ENCODE assay signal across 8 cellular contexts in the genomic region with DNA sequence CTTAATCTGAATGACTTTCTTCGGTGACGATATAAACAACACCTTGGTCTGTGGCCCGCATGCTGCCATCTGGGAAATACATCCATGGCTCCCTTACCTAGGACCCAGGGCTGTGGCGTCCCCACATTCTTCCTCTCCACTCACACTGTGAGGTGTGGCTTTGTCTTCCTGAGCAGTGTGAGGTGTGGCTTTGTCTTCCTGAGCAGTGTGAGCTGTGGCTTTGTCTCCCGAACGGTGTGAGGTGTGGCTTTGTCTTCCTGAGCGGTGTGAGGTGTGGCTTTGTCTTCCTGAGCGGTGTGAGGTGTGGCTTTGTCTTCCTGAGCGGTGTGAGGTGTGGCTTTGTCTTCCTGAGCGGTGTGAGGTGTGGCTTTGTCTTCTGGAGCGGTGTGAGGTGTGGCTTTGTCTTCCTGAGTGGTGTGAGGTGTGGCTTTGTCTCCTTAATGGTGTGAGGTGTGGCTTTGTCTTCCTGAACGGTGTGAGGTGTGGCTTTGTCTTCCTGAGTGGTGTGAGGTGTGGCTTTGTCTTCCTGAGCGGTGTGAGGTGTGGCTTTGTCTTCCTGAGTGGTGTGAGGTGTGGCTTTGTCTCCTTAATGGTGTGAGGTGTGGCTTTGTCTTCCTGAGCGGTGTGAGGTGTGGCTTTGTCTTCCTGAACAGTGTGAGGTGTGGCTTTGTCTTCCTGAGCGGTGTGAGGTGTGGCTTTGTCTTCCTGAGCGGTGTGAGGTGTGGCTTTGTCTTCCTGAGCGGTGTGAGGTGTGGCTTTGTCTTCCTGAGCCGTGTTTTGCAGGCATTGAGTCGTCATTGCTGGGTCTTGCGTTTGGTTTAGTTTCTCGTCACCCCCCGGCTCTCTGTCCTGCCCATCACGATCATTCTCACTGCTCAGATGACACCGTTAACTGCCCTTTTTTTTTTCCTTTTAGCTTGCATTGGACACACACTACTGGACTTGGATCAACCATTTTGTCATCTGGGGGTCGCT.
DNase-seq lines count a peak whose midpoint lies in the region; ATAC-seq, FAIRE-seq and TF ChIP-seq lines count a peak whose summit lies in the region.
"Not testable (repeated sequence)": the region's sequence is repeated elsewhere in the genome, so short reads cannot be mapped to it uniquely, and the experiment has no call there.

No MANE protein-coding gene starts in this region.

- WGBS in small intestine, 3 donors: 31 to 49% (median 38%) methylated on average over 25 of the region's 25 CpGs

- H3K27me3 ChIP-seq in CD4-positive, alpha-beta T cell (ENCODE audit: control insufficient read depth, insufficient read depth, low read length); small intestine (ENCODE audit: control insufficient read depth in 2 of 2, insufficient read depth in 2 of 2, low read length in 2 of 2): not testable (repeated sequence)

- peak overlapping the region; percentile 87 for H3K27ac Mint-ChIP-seq in CD4-positive, alpha-beta T cell
- H3K27ac Mint-ChIP-seq in activated CD4-positive, alpha-beta T cell treated with anti-CD3 and anti-CD28 coated beads, Interleukin-2, amount 10 ng/mL, durations not matched to agents 7 days and 5 days: peak overlapping the region; percentile 90
- peak overlapping the region; percentile 77 for H3K27ac Mint-ChIP-seq in activated naive CD8-positive, alpha-beta T cell treated with anti-CD3 and anti-CD28 coated beads, Interleukin-2, amount 50 U/mL, for 24 hours
- H3K27ac Mint-ChIP-seq in immature natural killer cell: peak overlapping the region; percentile 76 to 94 (median 88)

- H3K9me3 ChIP-seq in CD4-positive, alpha-beta T cell (ENCODE audit: control insufficient read depth, low read length); small intestine (ENCODE audit: control insufficient read depth, low read depth): not testable (repeated sequence)

- intact Hi-C loops in CD4-positive, alpha-beta T cell (cut with DNase I, micrococcal nuclease): not testable (repeated sequence)

- H3K4me3 Mint-ChIP-seq in CD4-positive, alpha-beta T cell: peak overlapping the region; percentile 52
- H3K4me3 Mint-ChIP-seq in activated CD4-positive, alpha-beta T cell treated with anti-CD3 and anti-CD28 coated beads, Interleukin-2, amount 10 ng/mL, durations not matched to agents 7 days and 5 days: peak overlapping the region; percentile 13
- H3K4me3 Mint-ChIP-seq in activated naive CD8-positive, alpha-beta T cell treated with anti-CD3 and anti-CD28 coated beads, Interleukin-2, amount 50 U/mL, for 24 hours: peak overlapping the region; percentile 53
- H3K4me3 Mint-ChIP-seq in immature natural killer cell: peak overlapping the region; percentile 46 to 66 (median 65)

- H3K4me1 ChIP-seq in small intestine (ENCODE audit: control insufficient read depth in 2 of 2, insufficient read depth in 1 of 2, low read depth in 1 of 2, low read length in 1 of 2): not testable (repeated sequence)

- not testable (repeated sequence) for H3K36me3 ChIP-seq in small intestine (ENCODE audit: control insufficient read depth in 2 of 2, insufficient read depth in 2 of 2, low read length in 2 of 2)

- not testable (repeated sequence) for H3K27me3 Mint-ChIP-seq in CD4-positive, alpha-beta T cell; activated CD4-positive, alpha-beta T cell treated with anti-CD3 and anti-CD28 coated beads, Interleukin-2, amount 10 ng/mL, durations not matched to agents 7 days and 5 days; activated naive CD8-positive, alpha-beta T cell treated with anti-CD3 and anti-CD28 coated beads, Interleukin-2, amount 50 U/mL, for 24 hours
- peaks cover 9 to 17% (median 15%) of the 10 kb centered on the region in 3 donors for H3K27me3 Mint-ChIP-seq in immature natural killer cell (ENCODE audit: low read depth in 3 of 3)

- DNase-seq in CD4-positive, alpha-beta T cell: peak in 7 of 10 experiments; percentile 18 to 55 (median 36)
- not testable (repeated sequence) for DNase-seq in GM19239 (ENCODE audit: insufficient read length, low spot score); activated naive CD8-positive, alpha-beta T cell treated with anti-CD3 and anti-CD28 coated beads, Interleukin-2, amount 50 U/mL, for 24 hours; small intestine
- DNase-seq in NCI-H345 (lab: John Stamatoyannopoulos, UW) (peak; percentile 66), immature natural killer cell (peak; percentile 44 to 54 (median 46))
- DNase-seq in activated CD4-positive, alpha-beta T cell treated with anti-CD3 and anti-CD28 coated beads, Interleukin-2, amount 10 ng/mL, durations not matched to agents 7 days and 5 days: peak; percentile 12

- H3K4me1 Mint-ChIP-seq in CD4-positive, alpha-beta T cell (ENCODE audit: low read depth): peaks cover 26% of the 10 kb centered on the region
- peaks cover 20% of the 10 kb centered on the region for H3K4me1 Mint-ChIP-seq in activated CD4-positive, alpha-beta T cell treated with anti-CD3 and anti-CD28 coated beads, Interleukin-2, amount 10 ng/mL, durations not matched to agents 7 days and 5 days
- H3K4me1 Mint-ChIP-seq in activated naive CD8-positive, alpha-beta T cell treated with anti-CD3 and anti-CD28 coated beads, Interleukin-2, amount 50 U/mL, for 24 hours: peaks cover 18% of the 10 kb centered on the region
- H3K4me1 Mint-ChIP-seq in immature natural killer cell: peaks cover 29 to 32% of the 10 kb centered on the region in 2 donors

- H3K36me3 Mint-ChIP-seq in CD4-positive, alpha-beta T cell (ENCODE audit: low read depth): peaks cover 69% of the 10 kb centered on the region
- H3K36me3 Mint-ChIP-seq in activated CD4-positive, alpha-beta T cell treated with anti-CD3 and anti-CD28 coated beads, Interleukin-2, amount 10 ng/mL, durations not matched to agents 7 days and 5 days (ENCODE audit: low read depth): peaks cover 48% of the 10 kb centered on the region
- peaks cover 18% of the 10 kb centered on the region for H3K36me3 Mint-ChIP-seq in activated naive CD8-positive, alpha-beta T cell treated with anti-CD3 and anti-CD28 coated beads, Interleukin-2, amount 50 U/mL, for 24 hours (ENCODE audit: low read depth)
- H3K36me3 Mint-ChIP-seq in immature natural killer cell: peaks cover 9 to 12% (median 9%) of the 10 kb centered on the region in 3 donors

- POLR2A ChIA-PET in CD4-positive, alpha-beta T cell (lab: Charles Lee); activated CD4-positive, alpha-beta T cell treated with anti-CD3 and anti-CD28 coated beads, Interleukin-2, amount 10 ng/mL, durations not matched to agents 7 days and 5 days (lab: Charles Lee): not testable (repeated sequence)

- not testable (repeated sequence) for TF ChIP-seq CTCF in CD4-positive, alpha-beta T cell (IDR thresholded peaks at IDR 0.05)

- H3K9me3 Mint-ChIP-seq in CD4-positive, alpha-beta T cell; activated naive CD8-positive, alpha-beta T cell treated with anti-CD3 and anti-CD28 coated beads, Interleukin-2, amount 50 U/mL, for 24 hours: not testable (repeated sequence)
- peaks cover 13% of the 10 kb centered on the region for H3K9me3 Mint-ChIP-seq in activated CD4-positive, alpha-beta T cell treated with anti-CD3 and anti-CD28 coated beads, Interleukin-2, amount 10 ng/mL, durations not matched to agents 7 days and 5 days
- peaks cover 3 to 13% (median 7%) of the 10 kb centered on the region in 6 donors for H3K9me3 Mint-ChIP-seq in immature natural killer cell

- H3K27ac ChIP-seq in CD4-positive, alpha-beta T cell (ENCODE audit: low read depth, low read length): peak overlapping the region; percentile 39
- peak overlapping the region in 1 of 2 donors; percentile 69 for H3K27ac ChIP-seq in small intestine (ENCODE audit: low read depth in 1 of 2, low read length in 1 of 2)

- peak; percentile 77 for ATAC-seq in CD4-positive, alpha-beta T cell (ENCODE audit: poor library complexity)
- peak; percentile 21 for ATAC-seq in HG02970 (IDR thresholded peaks at IDR 0.05; ENCODE audit: low FRiP score, unreplicated experiment)
- ATAC-seq in activated naive CD8-positive, alpha-beta T cell treated with anti-CD3 and anti-CD28 coated beads, Interleukin-2, amount 50 U/mL, for 24 hours: not testable (repeated sequence)

- FAIRE-seq in GM19239 (lab: Jason Lieb, UNC) (peak; percentile 93), small intestine (lab: Jason Lieb, UNC) (peak; percentile 91)

- CTCF ChIA-PET in CD4-positive, alpha-beta T cell (lab: Charles Lee): not testable (repeated sequence)
- CTCF ChIA-PET in activated CD4-positive, alpha-beta T cell treated with anti-CD3 and anti-CD28 coated beads, Interleukin-2, amount 10 ng/mL, durations not matched to agents 7 days and 5 days (lab: Charles Lee): interaction anchor here (1.8 to 1.9 kb wide), 2 partner anchors 8 to 229 kb away, joined by 4 read pairs; no protein-coding TSS in a partner anchor

- not testable (repeated sequence) for H3K4me3 ChIP-seq in small intestine (ENCODE audit: low read depth in 1 of 2, low read length in 2 of 2)

Comparison
In these comparisons a context has a peak if more than half of its experiments do, and no peak if none do; other contexts are left out.
1. H3K4me3 Mint-ChIP-seq: peak in every context shown above with its lines; median percentile 65 in immature natural killer cell; 53 in activated naive CD8-positive, alpha-beta T cell treated with anti-CD3 and anti-CD28 coated beads, Interleukin-2, amount 50 U/mL, for 24 hours; 52 in CD4-positive, alpha-beta T cell; 13 in activated CD4-positive, alpha-beta T cell treated with anti-CD3 and anti-CD28 coated beads, Interleukin-2, amount 10 ng/mL, durations not matched to agents 7 days and 5 days.